In the genomic region with DNA sequence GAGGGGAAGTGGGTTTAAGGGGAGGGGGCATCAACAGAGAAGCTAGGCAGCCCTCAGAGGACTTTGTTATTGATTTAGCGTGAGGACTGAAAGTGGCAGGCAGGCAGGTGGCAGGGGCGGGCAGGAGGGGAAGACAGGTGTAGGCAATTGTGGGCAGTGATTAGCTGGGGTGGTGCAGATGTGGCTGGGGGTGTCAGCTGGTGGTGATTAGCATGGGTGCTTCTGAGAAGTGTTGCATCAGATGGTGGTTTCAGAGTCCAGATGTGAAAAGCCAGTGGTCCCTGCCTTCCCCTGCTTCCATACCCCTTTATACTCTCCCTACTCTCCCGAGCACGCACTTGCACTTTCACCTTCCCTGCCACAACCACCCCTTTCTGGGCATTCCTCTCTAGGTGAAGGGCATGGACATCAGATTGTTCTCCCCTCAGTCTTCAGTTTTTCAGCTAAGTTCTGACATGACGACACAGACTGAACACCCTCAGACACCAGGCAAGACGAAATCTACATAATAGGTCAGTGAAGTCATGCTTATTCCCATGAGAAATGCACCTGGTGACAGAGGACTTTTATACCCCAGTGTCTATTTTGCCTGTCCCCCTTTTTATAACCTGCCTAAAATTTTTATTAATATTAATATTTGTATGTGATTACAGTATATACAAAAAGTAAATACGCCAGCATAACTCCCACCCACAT, we compare ENCODE assay signal across 14 cellular contexts.
DNase-seq lines count a peak whose midpoint lies in the region; ATAC-seq and TF ChIP-seq lines count a peak whose summit lies in the region.
"Had no signal": no experiment of that assay in that cellular context is flagged by ENCODE, and none has a peak within 500 bp of the region (broad histone marks: within the 10 kb centered on the region; RNA-seq: fewer than 3 reads in every experiment).

No MANE protein-coding gene starts in this region.

- DNase-seq in H9 (no peak), NCI-H146 (lab: John Stamatoyannopoulos, UW) (peak; percentile 91), SHP77 treated with DMSO at 0.1 percent for 48 hours (lab: John Stamatoyannopoulos, UW) (peak; percentile 62), NCI-H2196 treated with DMSO at 0.1 percent for 48 hours (lab: John Stamatoyannopoulos, UW; ENCODE audit: unreplicated experiment) (no peak), middle frontal gyrus (ENCODE audit: extremely low spot score, low spot score) (no peak), cardiac septum (ENCODE audit: low spot score) (no peak), adrenal gland (no peak)
- DNase-seq: activated CD8-positive, alpha-beta T cell treated with anti-CD3 and anti-CD28 coated beads for 36 hours; dermis blood vessel endothelial cell had no signal

- H3K23me2 ChIP-seq in H9 (ENCODE audit: insufficient read length, low read depth, low read length, poor library complexity, severe bottlenecking), result no peaks in the 10 kb centered on the region

- H3K9me3 Mint-ChIP-seq in H9, result no peaks in the 10 kb centered on the region
- H3K9me3 Mint-ChIP-seq: activated CD8-positive, alpha-beta T cell treated with anti-CD3 and anti-CD28 coated beads for 36 hours; stimulated activated naive CD8-positive, alpha-beta T cell treated with anti-CD3 and anti-CD28 coated beads, Interleukin-15, Interleukin-2, amounts not matched to agents 100 ng/mL and 50 ng/mL, for 24 hours had no signal

- H2BK5ac ChIP-seq in H9 (ENCODE audit: insufficient read length, low read length), result no peak overlapping the region

- ATAC-seq in GM18498 (IDR thresholded peaks at IDR 0.05; ENCODE audit: unreplicated experiment), result peak; percentile 68
- ATAC-seq: activated CD8-positive, alpha-beta T cell treated with anti-CD3 and anti-CD28 coated beads for 36 hours; activated naive CD4-positive, alpha-beta T cell treated with anti-CD3 and anti-CD28 coated beads, Interleukin-2, amount 50 U/mL, for 72 hours had no signal

- peak overlapping the region; percentile 7 for H3K18ac ChIP-seq in H9 (ENCODE audit: insufficient read length, low read depth, low read length)

- no peaks in the 10 kb centered on the region for H3K9me3 ChIP-seq in H9 (ENCODE audit: control insufficient read depth, low read depth, low read length)
- H3K9me3 ChIP-seq in adrenal gland (replicated peaks in 1 of 3), result no peaks in the 10 kb centered on the region
- H3K9me3 ChIP-seq: neutrophil had no signal

- H3K79me1 ChIP-seq in H9 (ENCODE audit: insufficient read depth, low read depth, low read length, poor library complexity, severe bottlenecking), result no peaks in the 10 kb centered on the region

- no peak overlapping the region for H3T11ph ChIP-seq in H9 (ENCODE audit: low read length)

- H4K20me1 ChIP-seq in H9 (ENCODE audit: control insufficient read depth, insufficient read depth, insufficient read length), result no peaks in the 10 kb centered on the region

- no peak for TF ChIP-seq CTCF in H9 (conservative IDR thresholded peaks at IDR 0.05)
- TF ChIP-seq CTCF in adrenal gland (IDR thresholded peaks at IDR 0.05), result no peak

- H3K27me3 Mint-ChIP-seq in H9 (ENCODE audit: low read depth), result peaks cover 54% of the 10 kb centered on the region

- H2BK20ac ChIP-seq in H9 (ENCODE audit: low read depth, low read length, poor library complexity, severe bottlenecking), result no peak overlapping the region

- H3K36me3 Mint-ChIP-seq in H9 (ENCODE audit: insufficient read depth in 1 of 3, low read depth in 3 of 3), result no peaks in the 10 kb centered on the region
- H3K36me3 Mint-ChIP-seq: activated naive CD4-positive, alpha-beta T cell treated with anti-CD3 and anti-CD28 coated beads, Interleukin-2, amount 50 U/mL, for 72 hours had no signal

- no CpG with 5 or more reads among the region's 7 CpGs for WGBS in H9 (ENCODE audit: extremely low coverage, insufficient read length, low lambda C conversion rate)
- 81 to 85% (median 83%) methylated on average over 7 of the region's 7 CpGs for WGBS in adrenal gland, 4 donors

- H3K4ac ChIP-seq in H9 (ENCODE audit: low read depth, low read length), result no peak overlapping the region

- no peak overlapping the region for H3K4me3 ChIP-seq in adrenal gland

- H4K8ac ChIP-seq in H9 (replicated peaks; ENCODE audit: insufficient read length, low read depth, low read length), result no peak overlapping the region

- no peak overlapping the region for H2BK15ac ChIP-seq in H9 (ENCODE audit: low read depth, low read length)

- H3K27ac Mint-ChIP-seq in H9, result no peak overlapping the region
- H3K27ac Mint-ChIP-seq: activated CD8-positive, alpha-beta T cell treated with anti-CD3 and anti-CD28 coated beads for 36 hours; activated naive CD4-positive, alpha-beta T cell treated with anti-CD3 and anti-CD28 coated beads, Interleukin-2, amount 50 U/mL, for 72 hours; stimulated activated naive CD8-positive, alpha-beta T cell treated with anti-CD3 and anti-CD28 coated beads, Interleukin-15, Interleukin-2, amounts not matched to agents 100 ng/mL and 50 ng/mL, for 24 hours had no signal

- intact Hi-C loops in cardiac septum (cut with DNase I) (loop anchor here (5.0 kb wide), 1 partner anchor 93 kb away; no protein-coding TSS in a partner anchor), adrenal gland (cut with DNase I) (no loop called here)

- no peak overlapping the region for H4K91ac ChIP-seq in H9 (ENCODE audit: insufficient read length, low read depth, low read length)

- H3K4me1 ChIP-seq in H9 (ENCODE audit: insufficient read depth, low read length) (no peaks in the 10 kb centered on the region), adrenal gland (replicated peaks in 1 of 2) (no peaks in the 10 kb centered on the region)

- H2AK5ac ChIP-seq in H9 (ENCODE audit: insufficient read length, low read length), result no peak overlapping the region

- H3K27ac ChIP-seq in H9 (ENCODE audit: insufficient read length, low read depth, low read length) (no peak overlapping the region), adrenal gland (no peak overlapping the region)
- H3K27ac ChIP-seq: C4-2B, neutrophil had no signal

- H3K4me1 Mint-ChIP-seq in H9, result 0 out of 4 replicates have a peak, but pooled peaks cover 0 to 4% of the 10 kb centered on the region in 2 experiments

- H3K4me3 Mint-ChIP-seq in H9, result no peak overlapping the region
- H3K4me3 Mint-ChIP-seq: activated CD8-positive, alpha-beta T cell treated with anti-CD3 and anti-CD28 coated beads for 36 hours; stimulated activated naive CD8-positive, alpha-beta T cell treated with anti-CD3 and anti-CD28 coated beads, Interleukin-15, Interleukin-2, amounts not matched to agents 100 ng/mL and 50 ng/mL, for 24 hours had no signal

- no peak overlapping the region for H2AFZ ChIP-seq in H9 (ENCODE audit: low read length)

- no peak overlapping the region for H3K9ac ChIP-seq in H9 (ENCODE audit: extremely low read depth, insufficient read length, low read length)

- no peak overlapping the region for H3K56ac ChIP-seq in H9 (ENCODE audit: insufficient read length, low read depth, low read length)

- no peak for TF ChIP-seq POLR2A in adrenal gland (IDR thresholded peaks at IDR 0.05)

- H2BK12ac ChIP-seq in H9 (ENCODE audit: insufficient read length, low read depth, low read length), result no peak overlapping the region

- H3K79me2 ChIP-seq in H9 (ENCODE audit: insufficient read depth, low read length), result no peaks in the 10 kb centered on the region

- H4K5ac ChIP-seq in H9 (ENCODE audit: insufficient read length, low read depth, low read length), result no peak overlapping the region

- H3K23ac ChIP-seq in H9 (ENCODE audit: insufficient read length, low read depth, low read length), result no peak overlapping the region

- no peak overlapping the region for H2BK120ac ChIP-seq in H9 (ENCODE audit: low read depth, low read length, poor library complexity, severe bottlenecking)

- H3K27me3 ChIP-seq in H9 (ENCODE audit: insufficient read depth, low read length), result no peaks in the 10 kb centered on the region; the same call in 1 of the 2 replicates
- no peaks in the 10 kb centered on the region for H3K27me3 ChIP-seq in adrenal gland
- H3K27me3 ChIP-seq: neutrophil had no signal

- no peak overlapping the region for H3K14ac ChIP-seq in H9 (ENCODE audit: insufficient read depth, low read length)

- H3K36me3 ChIP-seq in adrenal gland (replicated peaks in 1 of 2), result no peaks in the 10 kb centered on the region
- H3K36me3 ChIP-seq: neutrophil had no signal

- no peak overlapping the region for H3K4me2 ChIP-seq in H9 (ENCODE audit: insufficient read depth, insufficient read length, low read length)

Comparison
In these comparisons a context has a peak if more than half of its experiments do, and no peak if none do; other contexts are left out.
1. DNase-seq: peak in NCI-H146 (single experiment) and SHP77 treated with DMSO at 0.1 percent for 48 hours (single experiment); none in H9 (single experiment), NCI-H2196 treated with DMSO at 0.1 percent for 48 hours (single experiment), middle frontal gyrus (single experiment), cardiac septum (single experiment) and adrenal gland (0 of 7).